Comparison of ENCODE assay signal across 1 cellular context in the genomic region with DNA sequence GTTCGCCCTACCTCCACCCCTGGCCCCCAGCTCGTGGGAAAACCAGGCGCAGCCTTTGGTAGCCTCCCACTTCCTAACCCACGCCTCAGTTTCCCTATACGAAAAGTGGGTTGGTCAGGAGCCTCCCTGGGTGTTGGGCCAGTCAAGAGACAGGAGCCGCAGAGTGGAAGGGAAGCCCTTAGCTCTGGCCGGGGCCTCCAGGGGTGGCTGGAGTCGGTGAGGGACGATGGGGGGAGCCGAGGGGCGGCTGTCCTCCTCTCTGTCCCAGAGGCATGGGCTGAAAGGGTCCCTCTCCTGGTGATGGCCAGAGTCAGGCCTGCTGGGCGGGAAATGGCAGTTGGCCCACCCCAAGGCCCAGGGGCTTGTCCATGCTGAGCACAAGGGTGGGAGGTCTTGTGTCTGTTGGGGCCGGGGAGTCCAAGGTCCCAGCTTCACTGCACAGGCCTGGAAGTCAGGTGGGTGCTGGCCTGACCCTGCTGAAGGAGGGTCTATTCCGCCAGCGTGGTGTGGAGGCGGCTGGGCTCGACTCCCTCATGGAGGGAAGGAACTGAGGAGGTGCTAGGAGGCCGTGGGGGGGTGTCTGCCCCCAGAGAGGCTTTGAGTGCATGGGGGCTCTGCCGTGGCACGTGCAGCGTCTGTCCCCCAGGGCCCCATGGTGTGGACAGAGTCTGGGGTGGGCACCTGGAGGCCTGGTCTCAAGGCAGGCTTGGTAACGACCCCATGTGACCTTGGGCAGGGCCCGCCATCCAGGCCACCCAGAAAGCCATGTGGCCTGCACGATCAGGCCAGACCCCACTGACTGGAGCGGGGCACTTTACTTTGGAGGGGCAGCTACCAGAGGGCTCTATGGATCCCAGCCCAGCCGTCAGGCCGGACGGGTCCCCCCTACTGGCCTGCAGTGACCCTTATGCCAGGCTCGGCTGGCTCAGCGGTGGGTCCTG.
TF ChIP-seq lines count a peak whose summit lies in the region.

No MANE protein-coding gene starts in this region.

TF ChIP-seq in HepG2, 621 proteins besides CTCF, POLR2A, EP300 and RAD21 (continued from another document and continues in another):
- TF ChIP-seq HNRNPK (IDR thresholded peaks at IDR 0.05; ENCODE audit: low read depth, low read length, poor library complexity, severe bottlenecking) (no peak), ZNF260 (CRISPR knock-in tag; IDR thresholded peaks at IDR 0.05; ENCODE audit: borderline replicate concordance, low read depth) (no peak), NFIB (CRISPR knock-in tag; IDR thresholded peaks at IDR 0.05; ENCODE audit: borderline replicate concordance) (peak; percentile 80; the same call in 1 of the 2 replicates), ZNF333 (CRISPR knock-in tag; IDR thresholded peaks at IDR 0.05; ENCODE audit: borderline replicate concordance) (no peak), ZNF556 (CRISPR knock-in tag; IDR thresholded peaks at IDR 0.05; ENCODE audit: borderline replicate concordance) (no peak), TEAD3 (CRISPR knock-in tag; optimal IDR thresholded peaks at IDR 0.05; ENCODE audit: borderline replicate concordance) (no peak), NR3C1 (CRISPR knock-in tag; IDR thresholded peaks at IDR 0.05) (no peak), SP140L (CRISPR knock-in tag; IDR thresholded peaks at IDR 0.05; ENCODE audit: borderline replicate concordance) (no peak; the same call in 1 of the 2 replicates), ZNF180 (CRISPR knock-in tag; IDR thresholded peaks at IDR 0.05; ENCODE audit: borderline replicate concordance, low read depth) (no peak), ZNF563 (CRISPR knock-in tag; IDR thresholded peaks at IDR 0.05) (no peak), JARID2 (CRISPR knock-in tag; IDR thresholded peaks at IDR 0.05; ENCODE audit: insufficient replicate concordance) (no peak), ZNF547 (CRISPR knock-in tag; IDR thresholded peaks at IDR 0.05) (no peak), RXRA (CRISPR knock-in tag; IDR thresholded peaks at IDR 0.05) (peak; percentile 11; the same call in 1 of the 2 replicates), GPN1 (CRISPR knock-in tag; IDR thresholded peaks at IDR 0.05; ENCODE audit: borderline replicate concordance) (no peak), MED1 (CRISPR knock-in tag; IDR thresholded peaks at IDR 0.05) (peak; percentile 33; the same call in 1 of the 2 replicates), HOXA7 (CRISPR knock-in tag; IDR thresholded peaks at IDR 0.05) (no peak), ZFX (CRISPR knock-in tag; IDR thresholded peaks at IDR 0.05; ENCODE audit: low read depth) (peak; percentile 93), ZNF350 (CRISPR knock-in tag; IDR thresholded peaks at IDR 0.05; ENCODE audit: borderline replicate concordance, low read depth) (peak; percentile 46; the same call in 1 of the 2 replicates), RFX1 (IDR thresholded peaks at IDR 0.05) (no peak), KDM6A (CRISPR knock-in tag; IDR thresholded peaks at IDR 0.05; ENCODE audit: low read depth) (no peak), NRL (CRISPR knock-in tag; IDR thresholded peaks at IDR 0.05; ENCODE audit: borderline replicate concordance) (no peak; the same call in 1 of the 2 replicates), ZNF672 (CRISPR knock-in tag; IDR thresholded peaks at IDR 0.05) (0 out of 2 replicates have a peak, but pooled peaks have one; percentile 49), ZNF776 (CRISPR knock-in tag; IDR thresholded peaks at IDR 0.05) (no peak), ZNF839 (CRISPR knock-in tag; IDR thresholded peaks at IDR 0.05; ENCODE audit: borderline replicate concordance) (no peak), ZNF777 (CRISPR knock-in tag; IDR thresholded peaks at IDR 0.05) (no peak), TP53 (CRISPR knock-in tag; conservative IDR thresholded peaks at IDR 0.05) (no peak), NKX3-1 (CRISPR knock-in tag; IDR thresholded peaks at IDR 0.05) (no peak), ZNF670 (CRISPR knock-in tag; IDR thresholded peaks at IDR 0.05; ENCODE audit: borderline replicate concordance) (no peak), NFATC3 (CRISPR knock-in tag; IDR thresholded peaks at IDR 0.05) (no peak), RFX5 (IDR thresholded peaks at IDR 0.05; ENCODE audit: low read depth, low read length) (no peak), ZNF598 (CRISPR knock-in tag; IDR thresholded peaks at IDR 0.05; ENCODE audit: borderline replicate concordance) (no peak), ZSCAN21 (CRISPR knock-in tag; IDR thresholded peaks at IDR 0.05; ENCODE audit: borderline replicate concordance) (peak; percentile 93), LCORL (IDR thresholded peaks at IDR 0.05) (no peak), LCORL (CRISPR knock-in tag; IDR thresholded peaks at IDR 0.05) (no peak), ZBTB21 (CRISPR knock-in tag; IDR thresholded peaks at IDR 0.05) (no peak), TBL1XR1 (IDR thresholded peaks at IDR 0.05; ENCODE audit: borderline replicate concordance, low read length, partially characterized antibody) (no peak)
- TF ChIP-seq, protein P1, sequence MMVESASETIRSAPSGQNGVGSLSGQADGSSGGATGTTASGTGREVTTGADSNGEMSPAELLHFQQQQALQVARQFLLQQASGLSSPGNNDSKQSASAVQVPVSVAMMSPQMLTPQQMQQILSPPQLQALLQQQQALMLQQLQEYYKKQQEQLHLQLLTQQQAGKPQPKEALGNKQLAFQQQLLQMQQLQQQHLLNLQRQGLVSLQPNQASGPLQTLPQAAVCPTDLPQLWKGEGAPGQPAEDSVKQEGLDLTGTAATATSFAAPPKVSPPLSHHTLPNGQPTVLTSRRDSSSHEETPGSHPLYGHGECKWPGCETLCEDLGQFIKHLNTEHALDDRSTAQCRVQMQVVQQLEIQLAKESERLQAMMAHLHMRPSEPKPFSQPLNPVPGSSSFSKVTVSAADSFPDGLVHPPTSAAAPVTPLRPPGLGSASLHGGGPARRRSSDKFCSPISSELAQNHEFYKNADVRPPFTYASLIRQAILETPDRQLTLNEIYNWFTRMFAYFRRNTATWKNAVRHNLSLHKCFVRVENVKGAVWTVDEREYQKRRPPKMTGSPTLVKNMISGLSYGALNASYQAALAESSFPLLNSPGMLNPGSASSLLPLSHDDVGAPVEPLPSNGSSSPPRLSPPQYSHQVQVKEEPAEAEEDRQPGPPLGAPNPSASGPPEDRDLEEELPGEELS (CRISPR knock-in tag; IDR thresholded peaks at IDR 0.05) = no peak
- TF ChIP-seq, protein P2, sequence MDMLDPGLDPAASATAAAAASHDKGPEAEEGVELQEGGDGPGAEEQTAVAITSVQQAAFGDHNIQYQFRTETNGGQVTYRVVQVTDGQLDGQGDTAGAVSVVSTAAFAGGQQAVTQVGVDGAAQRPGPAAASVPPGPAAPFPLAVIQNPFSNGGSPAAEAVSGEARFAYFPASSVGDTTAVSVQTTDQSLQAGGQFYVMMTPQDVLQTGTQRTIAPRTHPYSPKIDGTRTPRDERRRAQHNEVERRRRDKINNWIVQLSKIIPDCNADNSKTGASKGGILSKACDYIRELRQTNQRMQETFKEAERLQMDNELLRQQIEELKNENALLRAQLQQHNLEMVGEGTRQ (IDR thresholded peaks at IDR 0.05; ENCODE audit: low read depth, low read length) = no peak
- TF ChIP-seq, protein P2 (CRISPR knock-in tag; IDR thresholded peaks at IDR 0.05; ENCODE audit: borderline replicate concordance) = peak; percentile 4
- TF ChIP-seq, protein P3, sequence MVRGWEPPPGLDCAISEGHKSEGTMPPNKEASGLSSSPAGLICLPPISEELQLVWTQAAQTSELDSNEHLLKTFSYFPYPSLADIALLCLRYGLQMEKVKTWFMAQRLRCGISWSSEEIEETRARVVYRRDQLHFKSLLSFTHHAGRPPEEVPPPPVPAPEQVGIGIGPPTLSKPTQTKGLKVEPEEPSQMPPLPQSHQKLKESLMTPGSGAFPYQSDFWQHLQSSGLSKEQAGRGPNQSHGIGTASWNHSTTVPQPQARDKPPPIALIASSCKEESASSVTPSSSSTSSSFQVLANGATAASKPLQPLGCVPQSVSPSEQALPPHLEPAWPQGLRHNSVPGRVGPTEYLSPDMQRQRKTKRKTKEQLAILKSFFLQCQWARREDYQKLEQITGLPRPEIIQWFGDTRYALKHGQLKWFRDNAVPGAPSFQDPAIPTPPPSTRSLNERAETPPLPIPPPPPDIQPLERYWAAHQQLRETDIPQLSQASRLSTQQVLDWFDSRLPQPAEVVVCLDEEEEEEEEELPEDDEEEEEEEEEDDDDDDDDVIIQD (CRISPR knock-in tag; IDR thresholded peaks at IDR 0.05; ENCODE audit: low read depth) = no peak
- TF ChIP-seq, protein P4, sequence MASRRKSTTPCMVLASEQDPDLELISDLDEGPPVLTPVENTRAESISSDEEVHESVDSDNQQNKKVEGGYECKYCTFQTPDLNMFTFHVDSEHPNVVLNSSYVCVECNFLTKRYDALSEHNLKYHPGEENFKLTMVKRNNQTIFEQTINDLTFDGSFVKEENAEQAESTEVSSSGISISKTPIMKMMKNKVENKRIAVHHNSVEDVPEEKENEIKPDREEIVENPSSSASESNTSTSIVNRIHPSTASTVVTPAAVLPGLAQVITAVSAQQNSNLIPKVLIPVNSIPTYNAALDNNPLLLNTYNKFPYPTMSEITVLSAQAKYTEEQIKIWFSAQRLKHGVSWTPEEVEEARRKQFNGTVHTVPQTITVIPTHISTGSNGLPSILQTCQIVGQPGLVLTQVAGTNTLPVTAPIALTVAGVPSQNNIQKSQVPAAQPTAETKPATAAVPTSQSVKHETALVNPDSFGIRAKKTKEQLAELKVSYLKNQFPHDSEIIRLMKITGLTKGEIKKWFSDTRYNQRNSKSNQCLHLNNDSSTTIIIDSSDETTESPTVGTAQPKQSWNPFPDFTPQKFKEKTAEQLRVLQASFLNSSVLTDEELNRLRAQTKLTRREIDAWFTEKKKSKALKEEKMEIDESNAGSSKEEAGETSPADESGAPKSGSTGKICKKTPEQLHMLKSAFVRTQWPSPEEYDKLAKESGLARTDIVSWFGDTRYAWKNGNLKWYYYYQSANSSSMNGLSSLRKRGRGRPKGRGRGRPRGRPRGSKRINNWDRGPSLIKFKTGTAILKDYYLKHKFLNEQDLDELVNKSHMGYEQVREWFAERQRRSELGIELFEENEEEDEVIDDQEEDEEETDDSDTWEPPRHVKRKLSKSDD (CRISPR knock-in tag; IDR thresholded peaks at IDR 0.05; ENCODE audit: low read depth) = peak; percentile 80
- TF ChIP-seq, protein P5, sequence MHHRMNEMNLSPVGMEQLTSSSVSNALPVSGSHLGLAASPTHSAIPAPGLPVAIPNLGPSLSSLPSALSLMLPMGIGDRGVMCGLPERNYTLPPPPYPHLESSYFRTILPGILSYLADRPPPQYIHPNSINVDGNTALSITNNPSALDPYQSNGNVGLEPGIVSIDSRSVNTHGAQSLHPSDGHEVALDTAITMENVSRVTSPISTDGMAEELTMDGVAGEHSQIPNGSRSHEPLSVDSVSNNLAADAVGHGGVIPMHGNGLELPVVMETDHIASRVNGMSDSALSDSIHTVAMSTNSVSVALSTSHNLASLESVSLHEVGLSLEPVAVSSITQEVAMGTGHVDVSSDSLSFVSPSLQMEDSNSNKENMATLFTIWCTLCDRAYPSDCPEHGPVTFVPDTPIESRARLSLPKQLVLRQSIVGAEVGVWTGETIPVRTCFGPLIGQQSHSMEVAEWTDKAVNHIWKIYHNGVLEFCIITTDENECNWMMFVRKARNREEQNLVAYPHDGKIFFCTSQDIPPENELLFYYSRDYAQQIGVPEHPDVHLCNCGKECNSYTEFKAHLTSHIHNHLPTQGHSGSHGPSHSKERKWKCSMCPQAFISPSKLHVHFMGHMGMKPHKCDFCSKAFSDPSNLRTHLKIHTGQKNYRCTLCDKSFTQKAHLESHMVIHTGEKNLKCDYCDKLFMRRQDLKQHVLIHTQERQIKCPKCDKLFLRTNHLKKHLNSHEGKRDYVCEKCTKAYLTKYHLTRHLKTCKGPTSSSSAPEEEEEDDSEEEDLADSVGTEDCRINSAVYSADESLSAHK (CRISPR knock-in tag; IDR thresholded peaks at IDR 0.05; ENCODE audit: borderline replicate concordance) = no peak
- TF ChIP-seq, protein P6, sequence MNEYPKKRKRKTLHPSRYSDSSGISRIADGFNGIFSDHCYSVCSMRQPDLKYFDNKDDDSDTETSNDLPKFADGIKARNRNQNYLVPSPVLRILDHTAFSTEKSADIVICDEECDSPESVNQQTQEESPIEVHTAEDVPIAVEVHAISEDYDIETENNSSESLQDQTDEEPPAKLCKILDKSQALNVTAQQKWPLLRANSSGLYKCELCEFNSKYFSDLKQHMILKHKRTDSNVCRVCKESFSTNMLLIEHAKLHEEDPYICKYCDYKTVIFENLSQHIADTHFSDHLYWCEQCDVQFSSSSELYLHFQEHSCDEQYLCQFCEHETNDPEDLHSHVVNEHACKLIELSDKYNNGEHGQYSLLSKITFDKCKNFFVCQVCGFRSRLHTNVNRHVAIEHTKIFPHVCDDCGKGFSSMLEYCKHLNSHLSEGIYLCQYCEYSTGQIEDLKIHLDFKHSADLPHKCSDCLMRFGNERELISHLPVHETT (CRISPR knock-in tag; conservative IDR thresholded peaks at IDR 0.05) = no peak
- TF ChIP-seq, protein P7, sequence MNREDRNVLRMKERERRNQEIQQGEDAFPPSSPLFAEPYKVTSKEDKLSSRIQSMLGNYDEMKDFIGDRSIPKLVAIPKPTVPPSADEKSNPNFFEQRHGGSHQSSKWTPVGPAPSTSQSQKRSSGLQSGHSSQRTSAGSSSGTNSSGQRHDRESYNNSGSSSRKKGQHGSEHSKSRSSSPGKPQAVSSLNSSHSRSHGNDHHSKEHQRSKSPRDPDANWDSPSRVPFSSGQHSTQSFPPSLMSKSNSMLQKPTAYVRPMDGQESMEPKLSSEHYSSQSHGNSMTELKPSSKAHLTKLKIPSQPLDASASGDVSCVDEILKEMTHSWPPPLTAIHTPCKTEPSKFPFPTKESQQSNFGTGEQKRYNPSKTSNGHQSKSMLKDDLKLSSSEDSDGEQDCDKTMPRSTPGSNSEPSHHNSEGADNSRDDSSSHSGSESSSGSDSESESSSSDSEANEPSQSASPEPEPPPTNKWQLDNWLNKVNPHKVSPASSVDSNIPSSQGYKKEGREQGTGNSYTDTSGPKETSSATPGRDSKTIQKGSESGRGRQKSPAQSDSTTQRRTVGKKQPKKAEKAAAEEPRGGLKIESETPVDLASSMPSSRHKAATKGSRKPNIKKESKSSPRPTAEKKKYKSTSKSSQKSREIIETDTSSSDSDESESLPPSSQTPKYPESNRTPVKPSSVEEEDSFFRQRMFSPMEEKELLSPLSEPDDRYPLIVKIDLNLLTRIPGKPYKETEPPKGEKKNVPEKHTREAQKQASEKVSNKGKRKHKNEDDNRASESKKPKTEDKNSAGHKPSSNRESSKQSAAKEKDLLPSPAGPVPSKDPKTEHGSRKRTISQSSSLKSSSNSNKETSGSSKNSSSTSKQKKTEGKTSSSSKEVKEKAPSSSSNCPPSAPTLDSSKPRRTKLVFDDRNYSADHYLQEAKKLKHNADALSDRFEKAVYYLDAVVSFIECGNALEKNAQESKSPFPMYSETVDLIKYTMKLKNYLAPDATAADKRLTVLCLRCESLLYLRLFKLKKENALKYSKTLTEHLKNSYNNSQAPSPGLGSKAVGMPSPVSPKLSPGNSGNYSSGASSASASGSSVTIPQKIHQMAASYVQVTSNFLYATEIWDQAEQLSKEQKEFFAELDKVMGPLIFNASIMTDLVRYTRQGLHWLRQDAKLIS (CRISPR knock-in tag; IDR thresholded peaks at IDR 0.05) = peak; percentile 41; the same call in 1 of the 2 replicates
